Comparison of ENCODE assay signal across 8 cellular contexts in the genomic region with DNA sequence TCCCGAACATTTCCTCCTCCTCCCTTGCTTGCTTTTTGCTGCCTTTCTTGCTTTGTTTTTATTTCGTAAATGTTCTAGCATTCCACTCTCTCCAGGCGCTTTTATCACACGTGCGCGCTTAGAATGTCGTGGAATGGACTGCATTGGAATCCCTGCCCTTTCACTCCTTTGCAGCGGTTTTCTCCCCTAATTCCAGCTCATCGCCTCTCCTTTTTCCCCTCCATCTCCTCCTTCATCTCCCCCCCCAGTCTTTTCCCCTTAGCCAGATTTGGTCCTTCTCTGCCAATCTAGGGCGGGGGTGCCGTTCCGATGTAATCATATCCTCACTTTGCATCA. TPM values are rescaled to one million over a fixed set of nuclear protein-coding genes. Genes with fewer than 3 reads are reported as not detected.
A peak's percentile ranks its signal among the peaks of the same experiment; 100 is the strongest.
DNase-seq lines count a peak whose midpoint lies in the region; ATAC-seq and TF ChIP-seq lines count a peak whose summit lies in the region.

No MANE protein-coding gene starts in this region.

- H3K27me3 ChIP-seq in sigmoid colon, result no peaks in the 10 kb centered on the region

- TF ChIP-seq POLR2A in sigmoid colon (IDR thresholded peaks at IDR 0.05), result no peak

- peaks cover 5% of the 10 kb centered on the region for H3K9me3 Mint-ChIP-seq in T-helper 1 cell treated with Interleukin-12 subunit alpha and Interleukin-12 subunit beta and Interleukin-4 antibody, amounts not matched to agents 30 μg/mL and 1 μg/mL, for 36 hours

- no peaks in the 10 kb centered on the region for H3K27me3 Mint-ChIP-seq in T-helper 1 cell treated with Interleukin-12 subunit alpha and Interleukin-12 subunit beta and Interleukin-4 antibody, amounts not matched to agents 30 μg/mL and 1 μg/mL, for 36 hours (ENCODE audit: low read depth)

- H3K36me3 ChIP-seq in sigmoid colon, result peaks cover 0 to 5% (median 0%) of the 10 kb centered on the region in 4 donors

- peaks cover 0 to 15% (median 6%) of the 10 kb centered on the region in 4 donors for H3K4me1 ChIP-seq in sigmoid colon

- H3K27ac ChIP-seq in sigmoid colon, result peak overlapping the region; percentile 85 to 91 (median 88)

- no peaks in the 10 kb centered on the region for H3K9me3 ChIP-seq in sigmoid colon

- H3K4me3 Mint-ChIP-seq in T-helper 1 cell treated with Interleukin-12 subunit alpha and Interleukin-12 subunit beta and Interleukin-4 antibody, amounts not matched to agents 30 μg/mL and 1 μg/mL, for 36 hours, result peak overlapping the region; percentile 99

- intact Hi-C loops in sigmoid colon (cut with DNase I), result loop anchor here (5.0 to 10.0 kb wide), 2 partner anchors 41 to 169 kb away; partner anchors contain the start of gene TAF1

- peaks cover 26% of the 10 kb centered on the region for H3K4me1 Mint-ChIP-seq in T-helper 1 cell treated with Interleukin-12 subunit alpha and Interleukin-12 subunit beta and Interleukin-4 antibody, amounts not matched to agents 30 μg/mL and 1 μg/mL, for 36 hours (ENCODE audit: low read depth)

- no peak for TF ChIP-seq CTCF in GM12875 (IDR thresholded peaks at IDR 0.05; ENCODE audit: borderline replicate concordance, insufficient read depth, low read depth, low read length)
- TF ChIP-seq CTCF in foreskin fibroblast (IDR thresholded peaks at IDR 0.05; ENCODE audit: low read depth, low read length), result no peak
- TF ChIP-seq CTCF in sigmoid colon (IDR thresholded peaks at IDR 0.05), result no peak

- TF ChIP-seq EP300 in sigmoid colon (IDR thresholded peaks at IDR 0.05), result no peak

- DNase-seq in foreskin fibroblast (no peak), sigmoid colon (no peak), SIG-M5 treated with dmso at 0.1 percent for 504 hours (lab: John Stamatoyannopoulos, UW; ENCODE audit: unreplicated experiment) (no peak), putamen (ENCODE audit: low spot score) (no peak), NCI-H748 treated with DMSO at 0.1 percent for 48 hours (lab: John Stamatoyannopoulos, UW) (no peak)

- H3K36me3 Mint-ChIP-seq in T-helper 1 cell treated with Interleukin-12 subunit alpha and Interleukin-12 subunit beta and Interleukin-4 antibody, amounts not matched to agents 30 μg/mL and 1 μg/mL, for 36 hours (ENCODE audit: low read depth), result peaks cover 28% of the 10 kb centered on the region

- H3K4me3 ChIP-seq in GM12875 (ENCODE audit: low read depth, low read length), result peak overlapping the region; percentile 73
- peak overlapping the region; percentile 87 to 97 for H3K4me3 ChIP-seq in foreskin fibroblast (ENCODE audit: low read depth in 1 of 2, low read length in 2 of 2)
- H3K4me3 ChIP-seq in sigmoid colon, result peak overlapping the region; percentile 61 to 73 (median 66)

- no peak for ATAC-seq in HG03521 (IDR thresholded peaks at IDR 0.05; ENCODE audit: unreplicated experiment)

- 0% methylated on average over 12 of the region's 12 CpGs for WGBS in sigmoid colon, 2 donors

- peak overlapping the region; percentile 99 for H3K27ac Mint-ChIP-seq in T-helper 1 cell treated with Interleukin-12 subunit alpha and Interleukin-12 subunit beta and Interleukin-4 antibody, amounts not matched to agents 30 μg/mL and 1 μg/mL, for 36 hours

RNA-seq across cellular contexts. Expression of gene OGT, which starts 0.6 kb away (rescaled TPM):
- total RNA-seq in sigmoid colon, result 100 to 1,000 TPM; 104 to 201 (median 122) TPM
- 10 to 100 TPM in 1 of 3 donors, 1 to 10 TPM in 2; 7.8 to 52.5 (median 8.6) TPM for polyA plus RNA-seq in sigmoid colon

RNA-seq across cellular contexts. Expression of gene GCNA, which starts 44.8 kb away (rescaled TPM):
- 1 to 10 TPM; 1.4 to 5.0 (median 3.9) TPM for total RNA-seq in sigmoid colon
- 1 to 10 TPM in 1 of 3 donors, under 1 TPM in 2; 0.60 to 1.5 (median 0.69) TPM for polyA plus RNA-seq in sigmoid colon
